ENCODE assay signal across 1 cellular context in the genomic region with DNA sequence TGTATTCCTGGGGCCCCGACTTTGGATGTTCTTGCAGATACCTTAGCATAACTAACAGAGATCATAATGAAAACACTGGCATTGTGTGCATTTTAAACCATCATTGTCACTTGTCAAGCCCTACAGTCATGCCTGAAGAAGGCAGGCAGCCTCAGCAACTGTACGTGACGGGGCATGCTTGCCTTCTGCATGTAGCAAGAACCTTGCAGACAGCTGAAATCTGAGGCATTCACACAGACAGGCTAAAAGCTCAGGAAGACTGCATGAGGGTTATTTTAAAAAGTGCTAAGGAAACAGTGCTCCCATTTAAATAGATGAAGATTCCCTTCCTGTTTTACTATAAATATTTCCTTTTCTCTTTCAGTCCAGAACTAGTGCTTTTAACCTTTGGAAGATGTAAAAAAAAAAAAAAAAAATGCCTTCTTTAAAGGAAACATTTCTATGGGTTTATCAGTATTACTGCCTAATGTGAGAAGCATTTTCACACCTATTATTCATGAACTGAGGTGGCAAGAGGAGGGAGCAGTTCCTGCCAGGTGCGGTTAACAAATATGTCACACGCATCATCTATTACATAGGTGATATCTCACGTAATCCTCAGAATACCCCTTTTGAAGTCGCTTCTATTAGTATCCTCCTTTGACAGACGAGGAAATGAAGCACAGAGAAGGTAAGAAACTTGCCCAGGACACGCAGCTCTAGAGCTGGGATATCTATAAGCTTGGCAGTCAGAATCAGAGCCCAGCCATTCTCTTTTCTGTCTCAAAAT.
TF ChIP-seq lines count a peak whose summit lies in the region.

No MANE protein-coding gene starts in this region.

TF ChIP-seq in neural cell, 6 proteins besides CTCF, POLR2A, EP300 and RAD21 (continued from another document):
- TF ChIP-seq, protein P1, sequence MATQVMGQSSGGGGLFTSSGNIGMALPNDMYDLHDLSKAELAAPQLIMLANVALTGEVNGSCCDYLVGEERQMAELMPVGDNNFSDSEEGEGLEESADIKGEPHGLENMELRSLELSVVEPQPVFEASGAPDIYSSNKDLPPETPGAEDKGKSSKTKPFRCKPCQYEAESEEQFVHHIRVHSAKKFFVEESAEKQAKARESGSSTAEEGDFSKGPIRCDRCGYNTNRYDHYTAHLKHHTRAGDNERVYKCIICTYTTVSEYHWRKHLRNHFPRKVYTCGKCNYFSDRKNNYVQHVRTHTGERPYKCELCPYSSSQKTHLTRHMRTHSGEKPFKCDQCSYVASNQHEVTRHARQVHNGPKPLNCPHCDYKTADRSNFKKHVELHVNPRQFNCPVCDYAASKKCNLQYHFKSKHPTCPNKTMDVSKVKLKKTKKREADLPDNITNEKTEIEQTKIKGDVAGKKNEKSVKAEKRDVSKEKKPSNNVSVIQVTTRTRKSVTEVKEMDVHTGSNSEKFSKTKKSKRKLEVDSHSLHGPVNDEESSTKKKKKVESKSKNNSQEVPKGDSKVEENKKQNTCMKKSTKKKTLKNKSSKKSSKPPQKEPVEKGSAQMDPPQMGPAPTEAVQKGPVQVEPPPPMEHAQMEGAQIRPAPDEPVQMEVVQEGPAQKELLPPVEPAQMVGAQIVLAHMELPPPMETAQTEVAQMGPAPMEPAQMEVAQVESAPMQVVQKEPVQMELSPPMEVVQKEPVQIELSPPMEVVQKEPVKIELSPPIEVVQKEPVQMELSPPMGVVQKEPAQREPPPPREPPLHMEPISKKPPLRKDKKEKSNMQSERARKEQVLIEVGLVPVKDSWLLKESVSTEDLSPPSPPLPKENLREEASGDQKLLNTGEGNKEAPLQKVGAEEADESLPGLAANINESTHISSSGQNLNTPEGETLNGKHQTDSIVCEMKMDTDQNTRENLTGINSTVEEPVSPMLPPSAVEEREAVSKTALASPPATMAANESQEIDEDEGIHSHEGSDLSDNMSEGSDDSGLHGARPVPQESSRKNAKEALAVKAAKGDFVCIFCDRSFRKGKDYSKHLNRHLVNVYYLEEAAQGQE (IDR thresholded peaks at IDR 0.05; ENCODE audit: borderline replicate concordance): no peak
- TF ChIP-seq SMC3 (conservative IDR thresholded peaks at IDR 0.05; ENCODE audit: poor library complexity) (no peak), MXI1 (conservative IDR thresholded peaks at IDR 0.05; ENCODE audit: poor library complexity, severe bottlenecking) (no peak), TAF1 (IDR thresholded peaks at IDR 0.05; ENCODE audit: low read depth) (no peak)
